In the genomic region with DNA sequence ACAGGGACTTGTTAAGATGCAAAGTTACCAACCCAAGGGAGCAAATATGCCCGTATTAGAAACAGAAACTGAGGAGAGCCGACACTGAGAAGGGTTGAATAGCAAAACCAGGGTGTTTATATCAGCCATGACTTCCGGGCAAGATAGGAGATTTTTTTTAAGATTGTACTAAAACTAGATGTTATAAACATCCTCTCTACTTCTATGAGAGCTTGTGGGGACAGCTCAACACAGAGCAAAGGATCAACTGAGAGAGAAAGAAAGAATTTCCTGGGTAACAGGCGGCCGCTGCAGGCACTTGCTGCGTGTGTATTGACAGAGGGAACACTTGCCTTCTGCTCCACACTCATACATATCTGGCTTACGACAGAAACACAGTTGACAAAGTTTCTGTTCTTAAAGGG, we compare ENCODE assay signal across 9 cellular contexts. TPM values are rescaled to one million over a fixed set of nuclear protein-coding genes. Genes with fewer than 3 reads are reported as not detected.
DNase-seq lines count a peak whose midpoint lies in the region; ATAC-seq and TF ChIP-seq lines count a peak whose summit lies in the region.
"Had no signal": no experiment of that assay in that cellular context is flagged by ENCODE, and none has a peak within 500 bp of the region (broad histone marks: within the 10 kb centered on the region; RNA-seq: fewer than 3 reads in every experiment).

No MANE protein-coding gene starts in this region.

- no TSS peak for BruUV-seq in Calu3 (replicated peaks; lab: Mats Ljungman, UMichigan)

- H3K4me1 Mint-ChIP-seq in activated CD4-positive, alpha-beta T cell treated with anti-CD3 and anti-CD28 coated beads, Interleukin-2, amount 10 ng/mL, durations not matched to agents 24 days and 14 days = peaks cover 7% of the 10 kb centered on the region
- H3K4me1 Mint-ChIP-seq in activated naive CD8-positive, alpha-beta T cell treated with anti-CD3 and anti-CD28 coated beads, Interleukin-2, amount 10 ng/mL, durations not matched to agents 7 days and 5 days = peaks cover 2% of the 10 kb centered on the region
- H3K4me1 Mint-ChIP-seq in stimulated activated memory B cell treated with anti-CD40 and anti-IgM and Interleukin-4, amounts not matched to agents 10 μg/mL and 1 μg/mL and 100 μg/mL, for 72 hours = peaks cover 20% of the 10 kb centered on the region
- peaks cover 8% of the 10 kb centered on the region for H3K4me1 Mint-ChIP-seq in Calu3 (ENCODE audit: low read depth, unreplicated experiment)

- intact Hi-C loops in activated CD4-positive, alpha-beta T cell treated with anti-CD3 and anti-CD28 coated beads, Interleukin-2, amount 10 ng/mL, durations not matched to agents 24 days and 14 days (cut with micrococcal nuclease) = no loop called here
- intact Hi-C loops in Calu3 (cut with micrococcal nuclease; ENCODE audit: unreplicated experiment) = no loop called here

- H3K4me3 Mint-ChIP-seq in activated CD4-positive, alpha-beta T cell treated with anti-CD3 and anti-CD28 coated beads, Interleukin-2, amount 10 ng/mL, durations not matched to agents 24 days and 14 days = peak overlapping the region; percentile 64
- peak overlapping the region; percentile 55 for H3K4me3 Mint-ChIP-seq in activated naive CD8-positive, alpha-beta T cell treated with anti-CD3 and anti-CD28 coated beads, Interleukin-2, amount 10 ng/mL, durations not matched to agents 7 days and 5 days
- H3K4me3 Mint-ChIP-seq in stimulated activated memory B cell treated with anti-CD40 and anti-IgM and Interleukin-4, amounts not matched to agents 10 μg/mL and 1 μg/mL and 100 μg/mL, for 72 hours = peak overlapping the region; percentile 63
- H3K4me3 Mint-ChIP-seq in Calu3 (ENCODE audit: low read depth, unreplicated experiment) = no peak overlapping the region

- no peak for TF ChIP-seq CTCF in Calu3 (IDR thresholded peaks at IDR 0.05; ENCODE audit: unreplicated experiment)

- no peak for DNase-seq in activated CD4-positive, alpha-beta T cell treated with anti-CD3 and anti-CD28 coated beads, Interleukin-2, amount 10 ng/mL, durations not matched to agents 24 days and 14 days
- no peak for DNase-seq in activated CD4-positive, alpha-beta T cell treated with anti-CD3 and anti-CD28 coated beads, Interleukin-2, amount 50 U/mL, for 48 hours
- no peak for DNase-seq in activated naive CD8-positive, alpha-beta T cell treated with anti-CD3 and anti-CD28 coated beads, Interleukin-2, amount 10 ng/mL, durations not matched to agents 7 days and 5 days
- no peak for DNase-seq in HUDEP-2 (lab: John Stamatoyannopoulos, UW; ENCODE audit: unreplicated experiment in 76 of 76)
- no peak for DNase-seq in KG1 (lab: John Stamatoyannopoulos, UW)
- no peak for DNase-seq in Calu3
- DNase-seq: SJCRH30 had no signal

- CTCF ChIA-PET in Calu3 (lab: Charles Lee) = no interaction called here

- peak; percentile 66 for ATAC-seq in HG03159 (IDR thresholded peaks at IDR 0.05; ENCODE audit: unreplicated experiment)
- no peak for ATAC-seq in activated naive CD8-positive, alpha-beta T cell treated with anti-CD3 and anti-CD28 coated beads, Interleukin-2, amount 10 ng/mL, durations not matched to agents 7 days and 5 days (ENCODE audit: low read depth)
- ATAC-seq in stimulated activated memory B cell treated with anti-CD40 and anti-IgM and Interleukin-4, amounts not matched to agents 10 μg/mL and 1 μg/mL and 100 μg/mL, for 72 hours = peak; percentile 55

- H3K27ac Mint-ChIP-seq in activated CD4-positive, alpha-beta T cell treated with anti-CD3 and anti-CD28 coated beads, Interleukin-2, amount 10 ng/mL, durations not matched to agents 24 days and 14 days = peak overlapping the region; percentile 81
- H3K27ac Mint-ChIP-seq in activated naive CD8-positive, alpha-beta T cell treated with anti-CD3 and anti-CD28 coated beads, Interleukin-2, amount 10 ng/mL, durations not matched to agents 7 days and 5 days = peak overlapping the region; percentile 79
- H3K27ac Mint-ChIP-seq in stimulated activated memory B cell treated with anti-CD40 and anti-IgM and Interleukin-4, amounts not matched to agents 10 μg/mL and 1 μg/mL and 100 μg/mL, for 72 hours = peak overlapping the region; percentile 89
- no peak overlapping the region for H3K27ac Mint-ChIP-seq in Calu3 (ENCODE audit: unreplicated experiment)

- POLR2A ChIA-PET in activated naive CD8-positive, alpha-beta T cell treated with anti-CD3 and anti-CD28 coated beads, Interleukin-2, amount 10 ng/mL, durations not matched to agents 7 days and 5 days (lab: Charles Lee) = interaction anchor here (0.9 kb wide), 1 partner anchor 49 kb away, joined by 3 read pairs; no protein-coding TSS in a partner anchor

- peaks cover 7% of the 10 kb centered on the region for H3K9me3 Mint-ChIP-seq in activated CD4-positive, alpha-beta T cell treated with anti-CD3 and anti-CD28 coated beads, Interleukin-2, amount 10 ng/mL, durations not matched to agents 24 days and 14 days
- H3K9me3 Mint-ChIP-seq in activated naive CD8-positive, alpha-beta T cell treated with anti-CD3 and anti-CD28 coated beads, Interleukin-2, amount 10 ng/mL, durations not matched to agents 7 days and 5 days = no peaks in the 10 kb centered on the region
- peaks cover 5% of the 10 kb centered on the region for H3K9me3 Mint-ChIP-seq in stimulated activated memory B cell treated with anti-CD40 and anti-IgM and Interleukin-4, amounts not matched to agents 10 μg/mL and 1 μg/mL and 100 μg/mL, for 72 hours
- peaks cover 4% of the 10 kb centered on the region for H3K9me3 Mint-ChIP-seq in Calu3 (ENCODE audit: low read depth, unreplicated experiment)

- H3K36me3 Mint-ChIP-seq in activated CD4-positive, alpha-beta T cell treated with anti-CD3 and anti-CD28 coated beads, Interleukin-2, amount 10 ng/mL, durations not matched to agents 24 days and 14 days (ENCODE audit: low read depth) = peaks cover 2% of the 10 kb centered on the region
- no peaks in the 10 kb centered on the region for H3K36me3 Mint-ChIP-seq in activated naive CD8-positive, alpha-beta T cell treated with anti-CD3 and anti-CD28 coated beads, Interleukin-2, amount 10 ng/mL, durations not matched to agents 7 days and 5 days
- H3K36me3 Mint-ChIP-seq in stimulated activated memory B cell treated with anti-CD40 and anti-IgM and Interleukin-4, amounts not matched to agents 10 μg/mL and 1 μg/mL and 100 μg/mL, for 72 hours = peaks cover 6% of the 10 kb centered on the region
- H3K36me3 Mint-ChIP-seq in Calu3 (ENCODE audit: insufficient read depth, unreplicated experiment) = no peaks in the 10 kb centered on the region

- H3K27me3 Mint-ChIP-seq in activated CD4-positive, alpha-beta T cell treated with anti-CD3 and anti-CD28 coated beads, Interleukin-2, amount 10 ng/mL, durations not matched to agents 24 days and 14 days = peaks cover 17% of the 10 kb centered on the region
- peaks cover 9% of the 10 kb centered on the region for H3K27me3 Mint-ChIP-seq in activated naive CD8-positive, alpha-beta T cell treated with anti-CD3 and anti-CD28 coated beads, Interleukin-2, amount 10 ng/mL, durations not matched to agents 7 days and 5 days
- no peaks in the 10 kb centered on the region for H3K27me3 Mint-ChIP-seq in stimulated activated memory B cell treated with anti-CD40 and anti-IgM and Interleukin-4, amounts not matched to agents 10 μg/mL and 1 μg/mL and 100 μg/mL, for 72 hours
- H3K27me3 Mint-ChIP-seq in Calu3 (ENCODE audit: unreplicated experiment) = no peaks in the 10 kb centered on the region

RNA-seq across cellular contexts. Expression of a gene that starts 49.1 kb away (rescaled TPM):
- 42.2 and 49.1 TPM in 2 replicates for total RNA-seq in activated CD4-positive, alpha-beta T cell treated with anti-CD3 and anti-CD28 coated beads, Interleukin-2, amount 10 ng/mL, durations not matched to agents 24 days and 14 days
- 10 to 100 TPM; 80.2 to 91.2 TPM for total RNA-seq in activated naive CD8-positive, alpha-beta T cell treated with anti-CD3 and anti-CD28 coated beads, Interleukin-2, amount 10 ng/mL, durations not matched to agents 7 days and 5 days
- total RNA-seq in Calu3 (2022) = 38.7 and 45.1 TPM in 2 replicates
